ENCODE assay signal across 27 cellular contexts in the genomic region with DNA sequence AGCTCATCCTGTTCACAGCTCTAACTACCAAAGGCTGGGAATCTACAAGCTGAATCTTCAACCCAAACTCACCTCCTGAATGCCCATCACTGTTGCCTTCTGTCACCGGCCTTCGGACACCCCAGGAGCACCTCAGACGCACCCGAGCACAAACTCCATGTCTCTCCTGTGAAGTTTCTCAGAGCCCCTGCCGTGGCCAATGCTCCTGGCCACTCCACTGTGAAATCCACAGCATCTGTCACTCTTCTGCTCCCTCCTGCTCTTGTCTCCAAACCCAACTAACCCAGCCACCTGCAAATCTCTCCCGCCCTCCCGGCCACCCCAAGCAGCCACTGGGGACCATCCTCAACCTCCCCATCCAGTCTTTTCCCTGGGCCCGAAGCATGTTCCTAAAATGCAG.
"Had no signal": no experiment of that assay in that cellular context is flagged by ENCODE, and none has a peak within 500 bp of the region (broad histone marks: within the 10 kb centered on the region; RNA-seq: fewer than 3 reads in every experiment).

No MANE protein-coding gene starts in this region.

- H3K4me3 ChIP-seq: left ventricle myocardium inferior, lung, mucosa of descending colon, ovary, right atrium auricular region, right lobe of liver, smooth muscle cell, stomach, testis, thyroid gland, transverse colon, upper lobe of left lung, vagina had no signal

- DNase-seq: hippocampal formation; left colon; left ventricle myocardium inferior; mesendoderm; midbrain; mucosa of descending colon; naive thymus-derived CD4-positive, alpha-beta T cell; occipital lobe; ovary; stimulated activated CD4-positive, alpha-beta T cell treated with anti-CD3 and anti-CD28 coated beads, Interleukin-1b, Interleukin-23, amount 100 ng/mL, for 48 hours; stimulated activated CD4-positive, alpha-beta T cell treated with anti-CD3 and anti-CD28 coated beads, Interleukin-2, amount 100 ng/mL, for 48 hours; stimulated activated CD4-positive, alpha-beta T cell treated with anti-CD3 and anti-CD28 coated beads, Interleukin-4, amount 100 ng/mL, for 4 hours; stimulated activated naive B cell treated with anti-CD40 and anti-IgM and Interleukin-4, amounts not matched to agents 10 μg/mL and 1 μg/mL and 100 μg/mL, for 72 hours; stimulated activated naive CD8-positive, alpha-beta T cell treated with anti-CD3 and anti-CD28 coated beads, Interleukin-15, Interleukin-2, amounts not matched to agents 100 U/mL and 50 U/mL, for 24 hours; stomach; testis; thyroid gland; transverse colon; upper lobe of left lung had no signal

- H3K4me1 Mint-ChIP-seq: naive thymus-derived CD4-positive, alpha-beta T cell; stimulated activated naive B cell treated with anti-CD40 and anti-IgM and Interleukin-4, amounts not matched to agents 10 μg/mL and 1 μg/mL and 100 μg/mL, for 72 hours had no signal

- H3K27me3 ChIP-seq: neutrophil, ovary, right atrium auricular region, right lobe of liver, testis, thyroid gland, transverse colon, upper lobe of left lung, vagina had no signal

- H3K4me1 ChIP-seq: right atrium auricular region, right lobe of liver, transverse colon, vagina had no signal

- H3K9me3 ChIP-seq: left ventricle myocardium inferior, neutrophil, ovary, right atrium auricular region, right lobe of liver, stomach, testis, thyroid gland, transverse colon, upper lobe of left lung, vagina had no signal

- H3K4me3 Mint-ChIP-seq: naive thymus-derived CD4-positive, alpha-beta T cell; natural killer cell treated with Interleukin-12 subunit alpha and Interleukin-12 subunit beta and Interleukin-15 and Interleukin-18, amount 100 ng/mL, for 72 hours; stimulated activated naive B cell treated with anti-CD40 and anti-IgM and Interleukin-4, amounts not matched to agents 10 μg/mL and 1 μg/mL and 100 μg/mL, for 72 hours had no signal

- H3K9me3 Mint-ChIP-seq: natural killer cell treated with Interleukin-12 subunit alpha and Interleukin-12 subunit beta and Interleukin-15 and Interleukin-18, amount 100 ng/mL, for 72 hours had no signal

- H3K36me3 Mint-ChIP-seq: naive thymus-derived CD4-positive, alpha-beta T cell; natural killer cell treated with Interleukin-12 subunit alpha and Interleukin-12 subunit beta and Interleukin-15 and Interleukin-18, amount 100 ng/mL, for 72 hours; stimulated activated naive B cell treated with anti-CD40 and anti-IgM and Interleukin-4, amounts not matched to agents 10 μg/mL and 1 μg/mL and 100 μg/mL, for 72 hours had no signal

- H3K27ac ChIP-seq: left ventricle myocardium inferior, neutrophil, ovary, right atrium auricular region, right lobe of liver, stomach, testis, thyroid gland, transverse colon, upper lobe of left lung, vagina had no signal

- H3K4me2 ChIP-seq: smooth muscle cell had no signal

- H3K27ac Mint-ChIP-seq: naive thymus-derived CD4-positive, alpha-beta T cell; natural killer cell treated with Interleukin-12 subunit alpha and Interleukin-12 subunit beta and Interleukin-15 and Interleukin-18, amount 100 ng/mL, for 72 hours; progenitor cell of endocrine pancreas; stimulated activated naive B cell treated with anti-CD40 and anti-IgM and Interleukin-4, amounts not matched to agents 10 μg/mL and 1 μg/mL and 100 μg/mL, for 72 hours had no signal

- H3K36me3 ChIP-seq: left ventricle myocardium inferior, neutrophil, ovary, right atrium auricular region, right lobe of liver, stomach, thyroid gland, transverse colon, upper lobe of left lung, vagina had no signal
